35 cellular contexts compared by ENCODE assay signal in the genomic region with DNA sequence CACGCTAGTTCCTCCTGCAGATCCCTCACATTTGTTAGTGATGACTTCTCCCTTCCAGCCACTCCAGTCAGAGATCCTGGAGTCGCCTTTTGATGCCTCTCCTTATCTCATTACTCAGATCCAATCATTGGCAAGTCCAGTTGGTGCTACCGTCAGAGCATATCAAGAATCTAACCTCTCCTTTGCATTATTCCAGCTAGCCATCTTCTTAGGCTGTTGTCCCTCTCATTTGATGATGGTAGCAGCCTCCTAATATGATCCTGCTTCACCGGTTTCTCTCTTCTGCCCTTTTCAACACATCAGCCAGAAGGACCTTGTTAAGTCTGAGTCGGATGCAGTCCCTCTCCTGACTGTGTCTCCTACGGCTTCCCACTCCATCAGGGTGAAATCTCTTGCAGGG.
"Had no signal": no experiment of that assay in that cellular context is flagged by ENCODE, and none has a peak within 500 bp of the region (broad histone marks: within the 10 kb centered on the region; RNA-seq: fewer than 3 reads in every experiment).

No MANE protein-coding gene starts in this region.

- H3K9ac ChIP-seq: KMS-11 had no signal

- H3K27ac ChIP-seq: KMS-11 had no signal

- H3K9me3 ChIP-seq: MG63 had no signal

- H3K4me3 ChIP-seq: MG63 had no signal

- H3K36me3 ChIP-seq: MG63 had no signal

- H3K4me2 ChIP-seq: KMS-11 had no signal

- H3K27me3 ChIP-seq: MG63 had no signal

- DNase-seq: Karpas-422, Kasumi-1, MG63, MM.1S, MV-4-11, NCI-H1048, NCI-H1092, NCI-H1092 treated with DMSO at 0.1 percent for 48 hours, NCI-H1105, NCI-H1105 treated with DMSO at 0.1 percent for 48 hours, NCI-H1417, NCI-H1417 treated with DMSO at 0.1 percent for 48 hours, NCI-H1436, NCI-H1436 treated with DMSO at 0.1 percent for 48 hours, NCI-H146, NCI-H1694, NCI-H1694 treated with DMSO at 0.1 percent for 48 hours, NCI-H187, NCI-H187 treated with DMSO at 0.1 percent for 48 hours, NCI-H1930, NCI-H2029, NCI-H2029 treated with DMSO at 0.1 percent for 48 hours, NCI-H2081, NCI-H2081 treated with DMSO at 0.1 percent for 48 hours, NCI-H2107, NCI-H2171, NCI-H2171 treated with DMSO at 0.1 percent for 48 hours, NCI-H2227 treated with DMSO at 0.1 percent for 48 hours, NCI-H226, NCI-H345, NCI-H446, NCI-H446 treated with DMSO at 0.1 percent for 48 hours, NCI-H510A, NCI-H510A treated with DMSO at 0.1 percent for 48 hours had no signal
